ENCODE assay signal across 17 cellular contexts in the genomic region with DNA sequence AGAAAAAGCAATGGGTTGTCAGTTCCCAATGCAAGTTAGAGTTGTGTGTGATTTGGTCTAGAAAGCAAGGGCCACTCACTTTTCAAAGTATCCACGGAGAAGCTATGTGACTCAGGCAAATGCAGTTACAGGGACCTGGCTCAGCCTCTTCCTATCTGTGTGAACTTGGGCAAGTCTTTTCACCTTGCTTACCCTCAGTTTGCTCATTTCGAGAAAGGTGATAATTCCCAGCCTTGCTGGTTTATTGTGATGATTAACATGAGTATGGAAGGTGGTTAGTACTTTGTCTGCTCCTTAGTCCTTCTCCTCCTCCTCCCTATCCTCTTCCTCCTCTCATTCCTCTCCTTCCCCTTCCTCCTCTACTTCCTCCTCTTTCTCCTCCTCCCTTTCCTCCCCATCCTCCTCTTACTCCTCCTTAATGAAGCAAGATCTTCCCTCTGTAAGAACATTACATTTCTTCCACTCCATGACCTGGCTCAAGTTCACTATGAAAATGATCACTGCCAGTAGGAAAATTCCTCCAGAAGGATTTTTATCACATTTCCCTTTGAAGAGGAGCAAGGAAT.
A peak's percentile ranks its signal among the peaks of the same experiment; 100 is the strongest.
DNase-seq lines count a peak whose midpoint lies in the region; TF ChIP-seq lines count a peak whose summit lies in the region.
"Had no signal": no experiment of that assay in that cellular context is flagged by ENCODE, and none has a peak within 500 bp of the region (broad histone marks: within the 10 kb centered on the region; RNA-seq: fewer than 3 reads in every experiment).

No MANE protein-coding gene starts in this region.

- no peak overlapping the region for H3K9ac ChIP-seq in OCI-LY3 (ENCODE audit: low read length)
- H3K9ac ChIP-seq: BLaER1 had no signal

- H3K27me3 ChIP-seq in OCI-LY3 (ENCODE audit: low read depth, low read length) (peaks cover 3% of the 10 kb centered on the region; the same call in 1 of the 2 replicates), dorsolateral prefrontal cortex (no peaks in the 10 kb centered on the region)
- H3K27me3 ChIP-seq: BLaER1 had no signal

- TF ChIP-seq CTCF in GM12864 (IDR thresholded peaks at IDR 0.05; ENCODE audit: low read depth, low read length, missing control alignments) (no peak), OCI-LY3 (IDR thresholded peaks at IDR 0.05; ENCODE audit: low read depth, low read length) (no peak), dorsolateral prefrontal cortex (IDR thresholded peaks at IDR 0.05 in 54 of 56, conservative IDR thresholded peaks at IDR 0.05 in 2 of 56; ENCODE audit: low read depth in 1 of 56, partially characterized antibody in 56 of 56) (no peak)

- H3K27ac ChIP-seq in OCI-LY3 (ENCODE audit: low read length) (no peak overlapping the region), dorsolateral prefrontal cortex (peak overlapping the region in 55 of 59 donors; percentile 39 to 100 (median 95)), substantia nigra (ENCODE audit: low read depth, low read length, poor library complexity, severe bottlenecking) (peak overlapping the region; percentile 97)
- H3K27ac ChIP-seq: BLaER1 had no signal

- intact Hi-C loops in dorsolateral prefrontal cortex (cut with DNase I): loop anchor here (5.0 to 10.0 kb wide), 2 partner anchors 34 to 57 kb away; no protein-coding TSS in a partner anchor

- H4K20me1 ChIP-seq in OCI-LY3 (ENCODE audit: insufficient read depth, low read length): no peaks in the 10 kb centered on the region
- H4K20me1 ChIP-seq: BLaER1 had no signal

- no peaks in the 10 kb centered on the region for H3K36me3 ChIP-seq in OCI-LY3 (replicated peaks; ENCODE audit: low read depth, low read length)
- H3K36me3 ChIP-seq: BLaER1 had no signal

- peak overlapping the region; percentile 45 for H3K4me2 ChIP-seq in OCI-LY3 (ENCODE audit: low read length)
- H3K4me2 ChIP-seq: BLaER1 had no signal

- no peak overlapping the region for H2AFZ ChIP-seq in OCI-LY3 (ENCODE audit: low read depth, low read length)

- H3K4me1 ChIP-seq in OCI-LY3 (ENCODE audit: low read length): peaks cover 23% of the 10 kb centered on the region
- H3K4me1 ChIP-seq: BLaER1, Caco-2 had no signal

- H3K4me3 ChIP-seq in GM12864 (ENCODE audit: low read depth, low read length) (no peak overlapping the region), OCI-LY3 (ENCODE audit: low read length) (no peak overlapping the region), dorsolateral prefrontal cortex (no peak overlapping the region)
- H3K4me3 ChIP-seq: BLaER1 had no signal

- DNase-seq in GM12864 (ENCODE audit: low read depth) (peak; percentile 4), dorsolateral prefrontal cortex (no peak), substantia nigra (lab: John Stamatoyannopoulos, UW) (no peak), UCSD-AML1 (lab: John Stamatoyannopoulos, UW; ENCODE audit: unreplicated experiment) (no peak), anterior cingulate cortex (lab: John Stamatoyannopoulos, UW) (no peak), DMS153 treated with DMSO at 0.1 percent for 48 hours (lab: John Stamatoyannopoulos, UW; ENCODE audit: unreplicated experiment) (no peak)
- DNase-seq: 8988T; AML-193; Caco-2; CD8-positive, alpha-beta memory T cell; DMS53; GF-D8; GOT3; H9; IMR-90 had no signal

- no peaks in the 10 kb centered on the region for H3K9me3 ChIP-seq in OCI-LY3 (ENCODE audit: insufficient read depth, low read length)
- H3K9me3 ChIP-seq: BLaER1, Caco-2 had no signal

- no peaks in the 10 kb centered on the region for H3K79me2 ChIP-seq in OCI-LY3 (ENCODE audit: low read length)
